Comparison of ENCODE assay signal across 23 cellular contexts in the genomic region with DNA sequence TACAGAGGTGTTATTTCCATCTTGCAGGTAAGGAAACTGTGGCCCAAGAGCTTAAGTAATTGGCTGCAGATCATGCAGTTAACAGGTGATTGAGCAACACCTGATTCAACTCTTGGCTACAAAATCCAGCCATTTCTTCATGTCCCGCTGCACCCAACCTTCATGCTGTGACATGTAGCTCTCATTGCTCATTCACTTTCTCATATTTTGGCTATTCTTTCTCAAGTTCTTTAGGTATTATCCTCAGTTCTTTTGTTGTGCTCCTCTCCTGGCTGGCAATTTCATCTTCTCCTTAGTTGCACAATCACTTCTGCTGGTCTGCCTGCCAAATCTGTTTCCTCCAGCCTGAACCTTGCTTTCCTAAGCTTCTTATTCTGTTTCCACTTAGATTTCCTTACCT.
DNase-seq lines count a peak whose midpoint lies in the region; ATAC-seq, FAIRE-seq and TF ChIP-seq lines count a peak whose summit lies in the region.
"Had no signal": no experiment of that assay in that cellular context is flagged by ENCODE, and none has a peak within 500 bp of the region (broad histone marks: within the 10 kb centered on the region; RNA-seq: fewer than 3 reads in every experiment).

No MANE protein-coding gene starts in this region.

- H3K4me1 ChIP-seq in mammary epithelial cell (ENCODE audit: insufficient read depth, low read length) (peaks cover 24% of the 10 kb centered on the region), foreskin keratinocyte (peaks cover 18% of the 10 kb centered on the region)
- H3K4me1 ChIP-seq: psoas muscle had no signal

- DNase-seq in NOMO-1 treated with DMSO at 0.1 percent for 48 hours (lab: John Stamatoyannopoulos, UW; ENCODE audit: unreplicated experiment), result peak; percentile 15
- DNase-seq in NOMO-1 (lab: John Stamatoyannopoulos, UW; ENCODE audit: unreplicated experiment in 2 of 2), result no peak
- peak; percentile 98 for DNase-seq in mammary epithelial cell
- peak; percentile 95 to 97 for DNase-seq in foreskin keratinocyte
- no peak for DNase-seq in DMS79 (lab: John Stamatoyannopoulos, UW)
- DNase-seq in C1 segment of cervical spinal cord (lab: John Stamatoyannopoulos, UW), result no peak
- DNase-seq in GM12891 (ENCODE audit: insufficient read length, low spot score), result no peak
- DNase-seq: activated CD4-positive, alpha-beta T cell treated with anti-CD3 and anti-CD28 coated beads, Interleukin-2, amount 50 U/mL, for 4 hours; activated CD4-positive, CD25-positive, alpha-beta regulatory T cell; activated CD8-positive, alpha-beta memory T cell treated with anti-CD3 and anti-CD28 coated beads, Interleukin-2, amount 50 U/mL, for 48 hours; activated naive CD8-positive, alpha-beta T cell treated with anti-CD3 and anti-CD28 coated beads, Interleukin-2, amount 10 ng/mL, durations not matched to agents 7 days and 5 days; cerebellar nuclear complex; H7; mesenchymal stem cell; NCI-H1105; NCI-H2029 treated with DMSO at 0.1 percent for 48 hours; NCI-H345; NCI-H82; psoas muscle; SIG-M5; stimulated activated CD8-positive, alpha-beta memory T cell treated with anti-CD3 and anti-CD28 coated beads, Interleukin-4, amount 100 ng/mL, for 48 hours; transverse colon had no signal

- no peak overlapping the region for H3K4me2 ChIP-seq in mammary epithelial cell (ENCODE audit: insufficient read depth, low read depth, low read length)

- H3K36me3 ChIP-seq in mammary epithelial cell (ENCODE audit: insufficient read depth, low read length), result no peaks in the 10 kb centered on the region

- no peak for TF ChIP-seq POLR2A in GM12891 (IDR thresholded peaks at IDR 0.05; ENCODE audit: low read depth, low read length)

- H3K4me3 ChIP-seq in mammary epithelial cell (replicated peaks in 1 of 3; ENCODE audit: insufficient read depth in 1 of 3, low read depth in 2 of 3, low read length in 3 of 3), result no peak overlapping the region
- H3K4me3 ChIP-seq: psoas muscle, transverse colon had no signal

- H3K9ac ChIP-seq in mammary epithelial cell (ENCODE audit: insufficient read depth, low read length), result no peak overlapping the region

- no peak overlapping the region for H2AFZ ChIP-seq in mammary epithelial cell (ENCODE audit: low read depth, low read length)

- dilution Hi-C loops in mammary epithelial cell (cut with HindIII; ENCODE audit: low sequenced_read_pairs), result no loop called here

- intact Hi-C loops in mammary epithelial cell (cut with micrococcal nuclease), result loop anchor here (2.0 to 10.0 kb wide), 2 partner anchors 27 to 221 kb away; no protein-coding TSS in a partner anchor

- H3K79me2 ChIP-seq in mammary epithelial cell (ENCODE audit: insufficient read depth, low read length), result no peaks in the 10 kb centered on the region

- no TSS peak for BruUV-seq in mammary epithelial cell (replicated peaks; lab: Mats Ljungman, UMichigan)

- peak overlapping the region; percentile 21 for H3K27ac ChIP-seq in mammary epithelial cell (ENCODE audit: insufficient read depth, low read depth, low read length)
- H3K27ac ChIP-seq in foreskin keratinocyte, result no peak overlapping the region
- H3K27ac ChIP-seq: psoas muscle, transverse colon had no signal

- in situ Hi-C loops in mammary epithelial cell (cut with MboI; ENCODE audit: low sequenced_read_pairs in 2 of 2), result no loop called here

- no peak for FAIRE-seq in GM12891 (lab: Jason Lieb, UNC)

- ATAC-seq in foreskin keratinocyte (peak; percentile 94), GM18502 (IDR thresholded peaks at IDR 0.05; ENCODE audit: poor library complexity, unreplicated experiment) (no peak)
- ATAC-seq: psoas muscle had no signal

- CTCF ChIA-PET in mammary epithelial cell (lab: Charles Lee; ENCODE audit: low non-redundant PET), result interaction anchor here (0.8 kb wide), 1 partner anchor 18 kb away, joined by 4 read pairs; no protein-coding TSS in a partner anchor

- no peaks in the 10 kb centered on the region for H3K9me3 ChIP-seq in mammary epithelial cell (replicated peaks; ENCODE audit: insufficient read depth, low read length)
- H3K9me3 ChIP-seq: psoas muscle, transverse colon had no signal

- no peaks in the 10 kb centered on the region for H4K20me1 ChIP-seq in mammary epithelial cell (ENCODE audit: insufficient read depth, low read length)

- TF ChIP-seq CTCF in mammary epithelial cell (conservative IDR thresholded peaks at IDR 0.05 in 1 of 2, IDR thresholded peaks at IDR 0.05 in 1 of 2; ENCODE audit: extremely low read depth in 1 of 2, insufficient read depth in 1 of 2, low read depth in 1 of 2, low read length in 2 of 2) (no peak), foreskin keratinocyte (conservative IDR thresholded peaks at IDR 0.05) (no peak)

- 0% methylated on average over 1 of the region's 1 CpG for WGBS in mammary epithelial cell (ENCODE audit: low coverage, missing lambda C conversion rate)

- no peaks in the 10 kb centered on the region for H3K27me3 ChIP-seq in mammary epithelial cell (ENCODE audit: insufficient read depth, low read length)
- H3K27me3 ChIP-seq in foreskin keratinocyte, result no peaks in the 10 kb centered on the region
- H3K27me3 ChIP-seq: transverse colon had no signal

TF ChIP-seq in GM12891, 5 proteins besides CTCF, POLR2A, EP300 and RAD21:
- TF ChIP-seq POLR2AphosphoS5 (IDR thresholded peaks at IDR 0.05; ENCODE audit: low read depth, low read length) (no peak), PAX5 (IDR thresholded peaks at IDR 0.05; ENCODE audit: insufficient read depth, low read length, severe bottlenecking) (no peak), SPI1 (IDR thresholded peaks at IDR 0.05; ENCODE audit: low read depth, low read length) (no peak), TAF1 (IDR thresholded peaks at IDR 0.05; ENCODE audit: low read depth, low read length) (no peak), POU2F2 (IDR thresholded peaks at IDR 0.05; ENCODE audit: low read depth, low read length) (no peak)

Comparison
In these comparisons a context has a peak if more than half of its experiments do, and no peak if none do; other contexts are left out.
1. DNase-seq: peak in NOMO-1 treated with DMSO at 0.1 percent for 48 hours (single experiment), mammary epithelial cell (single experiment) and foreskin keratinocyte (2 of 2); none in NOMO-1 (0 of 2), DMS79 (single experiment), C1 segment of cervical spinal cord (0 of 14) and GM12891 (single experiment).